25 cellular contexts compared by ENCODE assay signal in genomic region chr12:107109726-107110518, GRCh38. TPM values are rescaled to one million over a fixed set of nuclear protein-coding genes. Genes with fewer than 3 reads are reported as not detected.
A peak's percentile ranks its signal among the peaks of the same experiment; 100 is the strongest.
DNase-seq lines count a peak whose midpoint lies in the region; TF ChIP-seq lines count a peak whose summit lies in the region.
"Had no signal": no experiment of that assay in that cellular context is flagged by ENCODE, and none has a peak within 500 bp of the region (broad histone marks: within the 10 kb centered on the region; RNA-seq: fewer than 3 reads in every experiment).

No MANE protein-coding gene starts in this region.

- H3K9me2 ChIP-seq in hepatocyte (replicated peaks; ENCODE audit: insufficient read depth): no peaks in the 10 kb centered on the region

- TF ChIP-seq CTCF in cardiac fibroblast (IDR thresholded peaks at IDR 0.05; ENCODE audit: low read depth, low read length): no peak
- no peak for TF ChIP-seq CTCF in hepatocyte (IDR thresholded peaks at IDR 0.05; ENCODE audit: poor library complexity)
- TF ChIP-seq CTCF in RWPE1 (conservative IDR thresholded peaks at IDR 0.05; ENCODE audit: low read depth): no peak

- H3K9me3 ChIP-seq in hepatocyte (ENCODE audit: low read depth): no peaks in the 10 kb centered on the region
- no peaks in the 10 kb centered on the region for H3K9me3 ChIP-seq in subcutaneous abdominal adipose tissue (ENCODE audit: control insufficient read depth in 5 of 5, low read length in 5 of 5)
- H3K9me3 ChIP-seq: ascending aorta, BE2C, Caco-2, transverse colon had no signal

- H3K36me3 ChIP-seq in hepatocyte (replicated peaks; ENCODE audit: insufficient read depth, low read depth): no peaks in the 10 kb centered on the region
- no peaks in the 10 kb centered on the region for H3K36me3 ChIP-seq in subcutaneous abdominal adipose tissue (ENCODE audit: control insufficient read depth in 5 of 5, insufficient read depth in 5 of 5, low read length in 5 of 5)
- H3K36me3 ChIP-seq: ascending aorta, BE2C, transverse colon had no signal

- no peaks in the 10 kb centered on the region for H3K79me2 ChIP-seq in hepatocyte

- no peak overlapping the region for H3K4me3 ChIP-seq in cardiac fibroblast (replicated peaks in 1 of 2; ENCODE audit: low read depth in 2 of 2, low read length in 2 of 2)
- no peak overlapping the region for H3K4me3 ChIP-seq in hepatocyte
- H3K4me3 ChIP-seq in subcutaneous abdominal adipose tissue (ENCODE audit: low read depth in 1 of 5, low read length in 5 of 5): peak overlapping the region; percentile 1 to 43 (median 12)
- H3K4me3 ChIP-seq: smooth muscle cell, transverse colon had no signal

- no peak overlapping the region for H3K9ac ChIP-seq in subcutaneous abdominal adipose tissue (ENCODE audit: low read length in 5 of 5)

- no peaks in the 10 kb centered on the region for H4K20me1 ChIP-seq in hepatocyte (ENCODE audit: insufficient read depth, poor library complexity, severe bottlenecking)

- CTCF ChIA-PET in RWPE1 (lab: Yijun Ruan, JAX): interaction anchor here (0.7 kb wide), 1 partner anchor 1092 kb away, joined by 3 read pairs; no protein-coding TSS in a partner anchor

- POLR2A ChIA-PET in RWPE1 (lab: Yijun Ruan, JAX; ENCODE audit: low non-redundant PET): no interaction called here

- peak overlapping the region; percentile 26 for H2AFZ ChIP-seq in hepatocyte

- peaks cover 6% of the 10 kb centered on the region for H3K4me1 ChIP-seq in hepatocyte (ENCODE audit: insufficient read depth)
- H3K4me1 ChIP-seq in subcutaneous abdominal adipose tissue (ENCODE audit: control insufficient read depth in 5 of 5, insufficient read depth in 5 of 5, low read length in 5 of 5): peaks cover 0 to 5% (median 0%) of the 10 kb centered on the region in 5 donors
- H3K4me1 ChIP-seq: ascending aorta, BE2C, foreskin keratinocyte had no signal

- no peaks in the 10 kb centered on the region for H3K27me3 ChIP-seq in hepatocyte
- no peaks in the 10 kb centered on the region for H3K27me3 ChIP-seq in subcutaneous abdominal adipose tissue (ENCODE audit: control insufficient read depth in 5 of 5, insufficient read depth in 4 of 5, low read length in 5 of 5)
- H3K27me3 ChIP-seq: ascending aorta, BE2C, transverse colon had no signal

- peak; percentile 16 for DNase-seq in DMS 273 (lab: John Stamatoyannopoulos, UW; ENCODE audit: unreplicated experiment)
- no peak for DNase-seq in DMS 273 treated with DMSO at 0.1 percent for 48 hours (lab: John Stamatoyannopoulos, UW)
- DNase-seq in cardiac fibroblast (ENCODE audit: low read depth in 2 of 2): peak; percentile 11 to 33
- no peak for DNase-seq in hepatocyte (ENCODE audit: low spot score)
- DNase-seq in RWPE1 (ENCODE audit: low spot score): no peak
- no peak for DNase-seq in NCI-H1930 (lab: John Stamatoyannopoulos, UW)
- no peak for DNase-seq in mucosa of gallbladder (ENCODE audit: low spot score)
- DNase-seq: activated CD8-positive, alpha-beta memory T cell treated with anti-CD3 and anti-CD28 coated beads for 24 hours; activated T-cell treated with anti-CD3 and anti-CD28 coated beads, Interleukin-2, amount 50 U/mL, for 72 hours; BE2C; Caco-2; Kasumi-1; kidney; mesendoderm; natural killer cell; NCI-H1105 treated with DMSO at 0.1 percent for 48 hours; NCI-H510A; stimulated activated CD4-positive, alpha-beta T cell treated with anti-CD3 and anti-CD28 coated beads, Interleukin-2, amount 100 ng/mL, for 48 hours; stimulated activated naive CD8-positive, alpha-beta T cell treated with anti-CD3 and anti-CD28 coated beads, Interleukin-15, Interleukin-2, amounts not matched to agents 100 U/mL and 50 U/mL, for 24 hours; transverse colon had no signal

- WGBS in hepatocyte (ENCODE audit: low lambda C conversion rate, missing lambda C conversion rate): 84% methylated on average over 12 of the region's 12 CpGs

- peak overlapping the region; percentile 21 for H3K4me2 ChIP-seq in hepatocyte
- H3K4me2 ChIP-seq: smooth muscle cell had no signal

- H3K27ac ChIP-seq in hepatocyte: peak overlapping the region; percentile 53
- H3K27ac ChIP-seq in subcutaneous abdominal adipose tissue (ENCODE audit: low read depth, low read length): no peak overlapping the region
- H3K27ac ChIP-seq in RWPE1: no peak overlapping the region
- H3K27ac ChIP-seq: 22Rv1, foreskin keratinocyte had no signal

RNA-seq across cellular contexts. Expression of gene CRY1, which starts 16.6 kb away (rescaled TPM):
- 27.7 and 34.6 TPM in 2 replicates for total RNA-seq in hepatocyte
- 25.3 and 29.1 TPM in 2 replicates for polyA plus RNA-seq in hepatocyte
- 17.6 TPM for total RNA-seq in mucosa of gallbladder

Comparison
In these comparisons a context has a peak if more than half of its experiments do, and no peak if none do; other contexts are left out.
1. DNase-seq: peak in DMS 273 (single experiment) and cardiac fibroblast (2 of 2); none in DMS 273 treated with DMSO at 0.1 percent for 48 hours (single experiment), hepatocyte (single experiment), RWPE1 (single experiment), NCI-H1930 (0 of 2) and mucosa of gallbladder (single experiment).
2. H3K4me3 ChIP-seq: peak in subcutaneous abdominal adipose tissue (5 of 5); none in cardiac fibroblast (0 of 2) and hepatocyte (single experiment).